In the genomic region with DNA sequence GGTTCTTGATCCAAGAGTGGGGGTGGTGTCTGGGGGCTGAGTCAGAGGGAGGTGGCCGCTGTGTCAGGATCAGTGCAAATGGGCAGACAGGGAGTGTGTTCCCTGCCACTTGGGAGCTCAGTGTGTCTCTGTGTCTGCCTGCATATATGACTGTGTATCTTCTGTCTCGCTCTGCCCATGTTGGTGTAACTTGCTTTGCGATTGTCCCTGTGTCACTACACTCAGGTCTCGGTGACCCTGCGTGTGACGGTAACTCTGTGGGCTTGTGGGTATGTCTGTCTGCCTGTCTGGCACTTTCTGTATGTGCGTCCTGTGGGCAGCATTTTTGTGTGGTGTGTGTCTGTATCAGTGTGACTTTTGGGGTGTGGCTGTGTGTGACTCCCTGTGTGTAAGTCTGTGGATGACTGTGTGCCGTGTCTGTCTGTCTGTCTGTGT, we compare ENCODE assay signal across 10 cellular contexts. TPM values are rescaled to one million over a fixed set of nuclear protein-coding genes. Genes with fewer than 3 reads are reported as not detected.
DNase-seq lines count a peak whose midpoint lies in the region; ATAC-seq, FAIRE-seq and TF ChIP-seq lines count a peak whose summit lies in the region.
"Had no signal": no experiment of that assay in that cellular context is flagged by ENCODE, and none has a peak within 500 bp of the region (broad histone marks: within the 10 kb centered on the region; RNA-seq: fewer than 3 reads in every experiment).

No MANE protein-coding gene starts in this region.

- TF ChIP-seq POLR2A in K562 (conservative IDR thresholded peaks at IDR 0.05) (no peak), stomach (IDR thresholded peaks at IDR 0.05) (no peak)

- no peak for TF ChIP-seq EP300 in K562 (IDR thresholded peaks at IDR 0.05; ENCODE audit: low read length)
- no peak for TF ChIP-seq EP300 in stomach (IDR thresholded peaks at IDR 0.05)

- BruUV-seq in mammary epithelial cell (replicated peaks; lab: Mats Ljungman, UMichigan) (no TSS peak), MCF 10A (replicated peaks; lab: Mats Ljungman, UMichigan) (no TSS peak), K562 (replicated peaks; lab: Mats Ljungman, UMichigan) (no TSS peak)

- H3K9me1 ChIP-seq in K562 (ENCODE audit: control insufficient read depth, insufficient read depth, low read length), result no peaks in the 10 kb centered on the region

- H3K27ac ChIP-seq in mammary epithelial cell (ENCODE audit: insufficient read depth, low read depth, low read length) (no peak overlapping the region), K562 (ENCODE audit: extremely low read depth, low read depth, low read length) (no peak overlapping the region; the same call in 2 of the 3 replicates), stomach (no peak overlapping the region)
- H3K27ac ChIP-seq: parathyroid adenoma had no signal

- dilution Hi-C loops in mammary epithelial cell (cut with HindIII; ENCODE audit: low sequenced_read_pairs), result no loop called here

- no peaks in the 10 kb centered on the region for H3K36me3 ChIP-seq in mammary epithelial cell (ENCODE audit: insufficient read depth, low read length)
- no peaks in the 10 kb centered on the region for H3K36me3 ChIP-seq in K562 (ENCODE audit: control insufficient read depth, insufficient read depth, low read length)
- no peaks in the 10 kb centered on the region for H3K36me3 ChIP-seq in stomach

- no peak overlapping the region for H3K4me2 ChIP-seq in mammary epithelial cell (ENCODE audit: insufficient read depth, low read depth, low read length)
- H3K4me2 ChIP-seq in K562 (ENCODE audit: insufficient read depth, low read length), result no peak overlapping the region

- no peak for ATAC-seq in K562
- peak; percentile 45 for ATAC-seq in stimulated activated naive CD8-positive, alpha-beta T cell treated with anti-CD3 and anti-CD28 coated beads, Interleukin-15, amount 100 ng/mL, for 72 hours

- no peak overlapping the region for H2AFZ ChIP-seq in mammary epithelial cell (ENCODE audit: low read depth, low read length)
- H2AFZ ChIP-seq in K562 (ENCODE audit: low read depth, low read length), result no peak overlapping the region
- H2AFZ ChIP-seq: parathyroid adenoma had no signal

- H4K20me1 ChIP-seq in mammary epithelial cell (ENCODE audit: insufficient read depth, low read length), result no peaks in the 10 kb centered on the region
- 0 out of 2 replicates have a peak, but pooled peaks cover 3% of the 10 kb centered on the region for H4K20me1 ChIP-seq in K562 (replicated peaks; ENCODE audit: control insufficient read depth, insufficient read depth, low read length)

- TF ChIP-seq RAD21 in K562 (CRISPR knock-in tag; conservative IDR thresholded peaks at IDR 0.05 in 1 of 2, IDR thresholded peaks at IDR 0.05 in 1 of 2), result no peak

- POLR2A ChIA-PET in MCF 10A (lab: Yijun Ruan, JAX), result no interaction called here
- POLR2A ChIA-PET in K562 (lab: Yijun Ruan, JAX), result interaction anchor here (1.1 to 1.4 kb wide), 2 partner anchors 8 to 21 kb away, joined by 3 to 5 read pairs; partner anchors contain the start of gene ERFL

- no peak overlapping the region for H3K27ac Mint-ChIP-seq in MCF 10A (ENCODE audit: low read depth, unreplicated experiment)
- H3K27ac Mint-ChIP-seq in stimulated activated naive CD8-positive, alpha-beta T cell treated with anti-CD3 and anti-CD28 coated beads, Interleukin-15, amount 100 ng/mL, for 72 hours, result no peak overlapping the region

- peaks cover 20% of the 10 kb centered on the region for H3K4me1 Mint-ChIP-seq in MCF 10A (ENCODE audit: insufficient read depth, unreplicated experiment)
- peaks cover 62% of the 10 kb centered on the region for H3K4me1 Mint-ChIP-seq in stimulated activated naive CD8-positive, alpha-beta T cell treated with anti-CD3 and anti-CD28 coated beads, Interleukin-15, amount 100 ng/mL, for 72 hours

- H3K4me3 ChIP-seq in mammary epithelial cell (replicated peaks in 1 of 3; ENCODE audit: insufficient read depth in 1 of 3, low read depth in 2 of 3, low read length in 3 of 3) (no peak overlapping the region), K562 (no peak overlapping the region), stomach (no peak overlapping the region)

- peaks cover 5% of the 10 kb centered on the region for H3K36me3 Mint-ChIP-seq in MCF 10A (ENCODE audit: insufficient read depth, unreplicated experiment)

- no peaks in the 10 kb centered on the region for H3K9me3 ChIP-seq in mammary epithelial cell (replicated peaks; ENCODE audit: insufficient read depth, low read length)
- no peaks in the 10 kb centered on the region for H3K9me3 ChIP-seq in K562 (replicated peaks; ENCODE audit: control insufficient read depth, insufficient read depth, low read depth, low read length)
- no peaks in the 10 kb centered on the region for H3K9me3 ChIP-seq in stomach

- 69% methylated on average over 8 of the region's 8 CpGs for WGBS in mammary epithelial cell (ENCODE audit: low coverage, missing lambda C conversion rate)
- 52% methylated on average over 8 of the region's 8 CpGs for WGBS in K562 (ENCODE audit: insufficient coverage, low coverage, missing lambda C conversion rate)
- 46 to 69% (median 62%) methylated on average over 8 of the region's 8 CpGs for WGBS in stomach, 5 donors

- no peaks in the 10 kb centered on the region for H3K79me2 ChIP-seq in mammary epithelial cell (ENCODE audit: insufficient read depth, low read length)
- H3K79me2 ChIP-seq in K562 (ENCODE audit: control insufficient read depth, insufficient read depth, low read length), result no peaks in the 10 kb centered on the region
- H3K79me2 ChIP-seq: parathyroid adenoma had no signal

- DNase-seq in mammary epithelial cell (peak; percentile 33), MCF 10A (ENCODE audit: unreplicated experiment) (no peak), K562 (ENCODE audit: extremely low read depth in 1 of 4, low spot score in 3 of 4) (no peak), stomach (no peak)
- DNase-seq in stimulated activated naive CD8-positive, alpha-beta T cell treated with anti-CD3 and anti-CD28 coated beads, Interleukin-15, amount 100 ng/mL, for 72 hours, result no peak
- DNase-seq in NK-92 treated with Interleukin-12 subunit alpha and Interleukin-12 subunit beta, amount 100 ng/mL, for 24 hours (lab: John Stamatoyannopoulos, UW), result no peak
- DNase-seq: dermis blood vessel endothelial cell, NCI-H1436 treated with DMSO at 0.1 percent for 48 hours had no signal

- TF ChIP-seq CTCF in mammary epithelial cell (conservative IDR thresholded peaks at IDR 0.05 in 1 of 2, IDR thresholded peaks at IDR 0.05 in 1 of 2; ENCODE audit: extremely low read depth in 1 of 2, insufficient read depth in 1 of 2, low read depth in 1 of 2, low read length in 2 of 2) (no peak), MCF 10A (IDR thresholded peaks at IDR 0.05; ENCODE audit: unreplicated experiment) (no peak), K562 (IDR thresholded peaks at IDR 0.05 in 2 of 3, conservative IDR thresholded peaks at IDR 0.05 in 1 of 3; ENCODE audit: insufficient read depth in 2 of 3, low read depth in 1 of 3, low read length in 3 of 3) (no peak), stomach (IDR thresholded peaks at IDR 0.05) (no peak)

- in situ Hi-C loops in mammary epithelial cell (cut with MboI; ENCODE audit: low sequenced_read_pairs in 2 of 2), result no loop called here
- in situ Hi-C loops in K562 (cut with MboI), result no loop called here

- no peak overlapping the region for H3K4me3 Mint-ChIP-seq in MCF 10A (ENCODE audit: unreplicated experiment)
- H3K4me3 Mint-ChIP-seq in stimulated activated naive CD8-positive, alpha-beta T cell treated with anti-CD3 and anti-CD28 coated beads, Interleukin-15, amount 100 ng/mL, for 72 hours, result peak overlapping the region; percentile 1 to 14

- intact Hi-C loops in mammary epithelial cell (cut with micrococcal nuclease) (loop anchor here (2.0 kb wide), 1 partner anchor 14 kb away; no protein-coding TSS in a partner anchor), MCF 10A (cut with micrococcal nuclease) (no loop called here), K562 (cut with micrococcal nuclease) (no loop called here), stomach (cut with DNase I; ENCODE audit: low total_unique reads) (loop anchor here (10.0 kb wide), 1 partner anchor 62 kb away; the partner anchor contains the start of gene CD79A)

- peaks cover 55% of the 10 kb centered on the region for H3K27me3 Mint-ChIP-seq in MCF 10A (ENCODE audit: insufficient read depth, unreplicated experiment)
- H3K27me3 Mint-ChIP-seq in stimulated activated naive CD8-positive, alpha-beta T cell treated with anti-CD3 and anti-CD28 coated beads, Interleukin-15, amount 100 ng/mL, for 72 hours, result peaks cover 18% of the 10 kb centered on the region

- H3K9me3 Mint-ChIP-seq in MCF 10A (ENCODE audit: unreplicated experiment), result no peaks in the 10 kb centered on the region
- no peaks in the 10 kb centered on the region for H3K9me3 Mint-ChIP-seq in stimulated activated naive CD8-positive, alpha-beta T cell treated with anti-CD3 and anti-CD28 coated beads, Interleukin-15, amount 100 ng/mL, for 72 hours

- H3K4me1 ChIP-seq in mammary epithelial cell (ENCODE audit: insufficient read depth, low read length) (peaks cover 17% of the 10 kb centered on the region), K562 (replicated peaks in 1 of 2; ENCODE audit: control insufficient read depth in 2 of 2, insufficient read depth in 2 of 2, low read length in 2 of 2) (peaks cover 12 to 72% of the 10 kb centered on the region in 2 experiments; a peak in 3 of 5 replicates), stomach (peaks cover 21 to 47% (median 28%) of the 10 kb centered on the region in 4 donors)

- no peak for FAIRE-seq in K562 (lab: Jason Lieb, UNC)
- FAIRE-seq: RCC 7860 had no signal

- H3K27me3 ChIP-seq in mammary epithelial cell (ENCODE audit: insufficient read depth, low read length) (peaks cover 15% of the 10 kb centered on the region), K562 (ENCODE audit: control insufficient read depth in 2 of 2, insufficient read depth in 2 of 2, low read length in 2 of 2) (no peaks in the 10 kb centered on the region), stomach (peaks cover 12 to 99% (median 45%) of the 10 kb centered on the region in 3 donors)

- CTCF ChIA-PET in mammary epithelial cell (lab: Charles Lee; ENCODE audit: low non-redundant PET), result no interaction called here
- CTCF ChIA-PET in MCF 10A (lab: Yijun Ruan, JAX), result interaction anchor here (0.5 to 1.6 kb wide), 10 partner anchors 11 to 1257 kb away, joined by 3 to 5 read pairs (median 3); partner anchors contain the start of genes CD79A and RPS19
- CTCF ChIA-PET in K562 (lab: Yijun Ruan, JAX; ENCODE audit: low intra/inter-chr PET ratio), result interaction anchor here (0.8 kb wide), 1 partner anchor 26 kb away, joined by 3 read pairs; no protein-coding TSS in a partner anchor

- H3K9ac ChIP-seq in mammary epithelial cell (ENCODE audit: insufficient read depth, low read length), result no peak overlapping the region
- H3K9ac ChIP-seq in K562 (ENCODE audit: insufficient read depth in 1 of 2, low read depth in 2 of 2, low read length in 2 of 2), result peak overlapping the region in 1 of 2 experiments; percentile 79; a peak in 1 of 4 replicates
- H3K9ac ChIP-seq: parathyroid adenoma had no signal

RNA-seq across cellular contexts. Expression of gene ERFL, which starts 8.2 kb away (rescaled TPM):
- not detected for total RNA-seq in mammary epithelial cell
- polyA plus RNA-seq in mammary epithelial cell, result 0.03 TPM
- not detected for polyA minus RNA-seq in mammary epithelial cell
- 0.34 TPM in 1 of 2 replicates, not detected in the other for total RNA-seq in MCF 10A (2022)
- total RNA-seq in K562 (2011; cell fraction: chromatin; rRNA removed; ENCODE audit: low replicate concordance), result 0.63 and 1.7 TPM in 2 replicates
- total RNA-seq in K562 (2011; cell fraction: nucleolus; rRNA removed), result 0.79 and 1.3 TPM in 2 replicates
- 0.73 and 1.1 TPM in 2 replicates for total RNA-seq in K562 (2011; cell fraction: nucleoplasm; rRNA removed)
- 0.16 and 0.32 TPM in 2 replicates for total RNA-seq in K562 (2014; rRNA removed)
- total RNA-seq in K562 (2014; rRNA removed; fragmentation: Illumina TruSeq; extraction: Trizol), result 0.10 TPM in 1 of 2 replicates, not detected in the other
- 0.11 TPM in 1 of 2 replicates, not detected in the other for total RNA-seq in K562 (2015; rRNA removed; fragmentation: Illumina TruSeq; extraction: Trizol)
- total RNA-seq in K562 (2021), result 0.67 and 0.75 TPM in 2 replicates
- polyA plus RNA-seq in K562 (2011; rRNA removed), result 0.07 and 0.32 TPM in 2 replicates
- polyA plus RNA-seq in K562 (2011; cell fraction: cytosol; rRNA removed), result 0.22 and 0.25 TPM in 2 replicates
- polyA plus RNA-seq in K562 (2011; cell fraction: nucleus; rRNA removed), result 2.9 and 3.3 TPM in 2 replicates
- 0.76 and 0.94 TPM in 2 replicates for polyA plus RNA-seq in K562 (2012)
- 0.31 and 0.50 TPM in 2 replicates for polyA plus RNA-seq in K562 (2014; fragmentation: Illumina TruSeq; extraction: Trizol)
- polyA plus RNA-seq in K562 (2014; fragmentation: Nextera tagmentation; extraction: Ambion mirVana), result not detected
- polyA plus RNA-seq in K562 (2014; rRNA removed), result 0.31 and 0.33 TPM in 2 replicates
- not detected in 2 replicates for polyA minus RNA-seq in K562 (2011; rRNA and poly(A)+ RNA removed)
- polyA minus RNA-seq in K562 (2011; cell fraction: cytosol; rRNA and poly(A)+ RNA removed), result not detected in 2 replicates
- 0.40 and 0.67 TPM in 2 replicates for polyA minus RNA-seq in K562 (2011; cell fraction: nucleus; rRNA and poly(A)+ RNA removed)
- total RNA-seq in stomach, result not detected
- polyA plus RNA-seq in stomach, result under 1 TPM in 1 of 3 donors, not detected in 2; 0.25 TPM
- total RNA-seq: dermis blood vessel endothelial cell had no signal

RNA-seq across cellular contexts. Expression of gene RABAC1, which starts 22.7 kb away (rescaled TPM):
- total RNA-seq in mammary epithelial cell (100 to 1,000 TPM in 1 of 2 donors, 10 to 100 TPM in 1; 74.8 to 154 TPM), MCF 10A (2022) (75.4 and 104 TPM in 2 replicates), K562 (2014; rRNA removed) (24.5 and 32.7 TPM in 2 replicates), K562 (2014; rRNA removed; fragmentation: Illumina TruSeq; extraction: Trizol) (2.5 and 4.6 TPM in 2 replicates), K562 (2015; rRNA removed; fragmentation: Illumina TruSeq; extraction: Trizol) (7.1 and 7.2 TPM in 2 replicates), K562 (2021) (23.2 and 24.0 TPM in 2 replicates), stomach (100 to 1,000 TPM in 3 of 5 donors, 10 to 100 TPM in 2; 44.6 to 499 (median 114) TPM)
- polyA plus RNA-seq in mammary epithelial cell (154 TPM), K562 (2011; rRNA removed) (17.7 and 36.3 TPM in 2 replicates), K562 (2014; fragmentation: Illumina TruSeq; extraction: Trizol) (2.4 and 7.8 TPM in 2 replicates), K562 (2014; fragmentation: Nextera tagmentation; extraction: Ambion mirVana) (1 to 10 TPM; 5.2 to 9.3 TPM), K562 (2014; rRNA removed) (28.1 and 44.0 TPM in 2 replicates), stomach (100 to 1,000 TPM; 127 to 181 (median 170) TPM)
- polyA minus RNA-seq in mammary epithelial cell, result 102 TPM
- 19.9 and 51.2 TPM in 2 replicates for total RNA-seq in K562 (2011; cell fraction: chromatin; rRNA removed; ENCODE audit: low replicate concordance)
- total RNA-seq in K562 (2011; cell fraction: nucleolus; rRNA removed), result 69.7 and 71.9 TPM in 2 replicates
- 51.7 and 54.7 TPM in 2 replicates for total RNA-seq in K562 (2011; cell fraction: nucleoplasm; rRNA removed)
- polyA plus RNA-seq in K562 (2011; cell fraction: cytosol; rRNA removed), result 84.6 and 116 TPM in 2 replicates
- 38.9 and 57.8 TPM in 2 replicates for polyA plus RNA-seq in K562 (2011; cell fraction: nucleus; rRNA removed)
- 22.9 and 60.5 TPM in 2 replicates for polyA plus RNA-seq in K562 (2012)
- polyA minus RNA-seq in K562 (2011; rRNA and poly(A)+ RNA removed), result 8.2 and 10.6 TPM in 2 replicates
- polyA minus RNA-seq in K562 (2011; cell fraction: cytosol; rRNA and poly(A)+ RNA removed), result 7.3 and 10.4 TPM in 2 replicates
- 12.3 and 23.0 TPM in 2 replicates for polyA minus RNA-seq in K562 (2011; cell fraction: nucleus; rRNA and poly(A)+ RNA removed)

RNA-seq across cellular contexts. Expression of gene ARHGEF1, which starts 53.4 kb away (rescaled TPM):
- total RNA-seq in mammary epithelial cell (100 to 1,000 TPM in 1 of 2 donors, 10 to 100 TPM in 1; 45.5 to 121 TPM), MCF 10A (2022) (106 and 108 TPM in 2 replicates), K562 (2014; rRNA removed) (56.7 and 79.1 TPM in 2 replicates), K562 (2014; rRNA removed; fragmentation: Illumina TruSeq; extraction: Trizol) (8.3 and 11.2 TPM in 2 replicates), K562 (2015; rRNA removed; fragmentation: Illumina TruSeq; extraction: Trizol) (27.1 and 27.5 TPM in 2 replicates), K562 (2021) (126 and 149 TPM in 2 replicates), stomach (100 to 1,000 TPM in 4 of 5 donors, 10 to 100 TPM in 1; 40.8 to 329 (median 224) TPM)
- polyA plus RNA-seq in mammary epithelial cell (76.4 TPM), K562 (2011; rRNA removed) (29.8 and 50.5 TPM in 2 replicates), K562 (2014; fragmentation: Illumina TruSeq; extraction: Trizol) (39.8 and 71.1 TPM in 2 replicates), K562 (2014; fragmentation: Nextera tagmentation; extraction: Ambion mirVana) (1 to 10 TPM; 1.9 to 4.4 TPM), K562 (2014; rRNA removed) (86.0 and 112 TPM in 2 replicates), stomach (100 to 1,000 TPM in 2 of 3 donors, 10 to 100 TPM in 1; 62.0 to 109 (median 106) TPM)
- 53.0 TPM for polyA minus RNA-seq in mammary epithelial cell
- total RNA-seq in K562 (2011; cell fraction: chromatin; rRNA removed; ENCODE audit: low replicate concordance), result 190 and 355 TPM in 2 replicates
- 134 and 150 TPM in 2 replicates for total RNA-seq in K562 (2011; cell fraction: nucleolus; rRNA removed)
- total RNA-seq in K562 (2011; cell fraction: nucleoplasm; rRNA removed), result 174 and 273 TPM in 2 replicates
- polyA plus RNA-seq in K562 (2011; cell fraction: cytosol; rRNA removed), result 56.0 and 95.1 TPM in 2 replicates
- polyA plus RNA-seq in K562 (2011; cell fraction: nucleus; rRNA removed), result 165 and 197 TPM in 2 replicates
- 74.3 and 126 TPM in 2 replicates for polyA plus RNA-seq in K562 (2012)
- 15.0 and 21.2 TPM in 2 replicates for polyA minus RNA-seq in K562 (2011; rRNA and poly(A)+ RNA removed)
- polyA minus RNA-seq in K562 (2011; cell fraction: cytosol; rRNA and poly(A)+ RNA removed), result 48.5 and 52.9 TPM in 2 replicates
- 38.0 and 42.7 TPM in 2 replicates for polyA minus RNA-seq in K562 (2011; cell fraction: nucleus; rRNA and poly(A)+ RNA removed)

RNA-seq across cellular contexts. Expression of gene ATP1A3, which starts 57.6 kb away (rescaled TPM):
- under 1 TPM in 1 of 2 donors, not detected in 1; 0.87 TPM for total RNA-seq in mammary epithelial cell
- polyA plus RNA-seq in mammary epithelial cell, result 0.08 TPM
- polyA minus RNA-seq in mammary epithelial cell, result not detected
- not detected in 2 replicates for total RNA-seq in MCF 10A (2022)
- 0.35 and 2.3 TPM in 2 replicates for total RNA-seq in K562 (2011; cell fraction: chromatin; rRNA removed; ENCODE audit: low replicate concordance)
- total RNA-seq in K562 (2011; cell fraction: nucleolus; rRNA removed), result 0.50 and 0.53 TPM in 2 replicates
- 0.37 TPM in 1 of 2 replicates, not detected in the other for total RNA-seq in K562 (2011; cell fraction: nucleoplasm; rRNA removed)
- total RNA-seq in K562 (2014; rRNA removed), result 0.27 TPM in 1 of 2 replicates, not detected in the other
- 0.03 and 0.04 TPM in 2 replicates for total RNA-seq in K562 (2014; rRNA removed; fragmentation: Illumina TruSeq; extraction: Trizol)
- total RNA-seq in K562 (2015; rRNA removed; fragmentation: Illumina TruSeq; extraction: Trizol), result 0.15 TPM in 1 of 2 replicates, not detected in the other
- total RNA-seq in K562 (2021), result 0.56 and 1.0 TPM in 2 replicates
- polyA plus RNA-seq in K562 (2011; rRNA removed), result 0.01 and 0.03 TPM in 2 replicates
- 0.03 TPM in 1 of 2 replicates, not detected in the other for polyA plus RNA-seq in K562 (2011; cell fraction: cytosol; rRNA removed)
- polyA plus RNA-seq in K562 (2011; cell fraction: nucleus; rRNA removed), result 0.13 TPM in 1 of 2 replicates, not detected in the other
- 0.62 and 1.7 TPM in 2 replicates for polyA plus RNA-seq in K562 (2012)
- 0.30 and 0.60 TPM in 2 replicates for polyA plus RNA-seq in K562 (2014; fragmentation: Illumina TruSeq; extraction: Trizol)
- not detected for polyA plus RNA-seq in K562 (2014; fragmentation: Nextera tagmentation; extraction: Ambion mirVana)
- polyA plus RNA-seq in K562 (2014; rRNA removed), result 0.07 and 0.11 TPM in 2 replicates
- polyA minus RNA-seq in K562 (2011; rRNA and poly(A)+ RNA removed), result 0.06 and 0.11 TPM in 2 replicates
- polyA minus RNA-seq in K562 (2011; cell fraction: cytosol; rRNA and poly(A)+ RNA removed), result 0.19 TPM in 1 of 2 replicates, not detected in the other
- 0.40 TPM in 1 of 2 replicates, not detected in the other for polyA minus RNA-seq in K562 (2011; cell fraction: nucleus; rRNA and poly(A)+ RNA removed)
- under 1 TPM in 1 of 5 donors, not detected in 4; 0.29 TPM for total RNA-seq in stomach
- under 1 TPM in 2 of 3 donors, not detected in 1; 0.12 to 0.45 TPM for polyA plus RNA-seq in stomach

RNA-seq across cellular contexts. Expression of gene CD79A, which starts 59.4 kb away (rescaled TPM):
- total RNA-seq in mammary epithelial cell, result under 1 TPM in 1 of 2 donors, not detected in 1; 0.40 TPM
- polyA plus RNA-seq in mammary epithelial cell, result 0.08 TPM
- not detected for polyA minus RNA-seq in mammary epithelial cell
- total RNA-seq in MCF 10A (2022), result not detected in 2 replicates
- 0.23 TPM in 1 of 2 replicates, not detected in the other for total RNA-seq in K562 (2011; cell fraction: chromatin; rRNA removed; ENCODE audit: low replicate concordance)
- 0.33 and 0.53 TPM in 2 replicates for total RNA-seq in K562 (2011; cell fraction: nucleolus; rRNA removed)
- total RNA-seq in K562 (2011; cell fraction: nucleoplasm; rRNA removed), result not detected in 2 replicates
- not detected in 2 replicates for total RNA-seq in K562 (2014; rRNA removed)
- not detected in 2 replicates for total RNA-seq in K562 (2014; rRNA removed; fragmentation: Illumina TruSeq; extraction: Trizol)
- total RNA-seq in K562 (2015; rRNA removed; fragmentation: Illumina TruSeq; extraction: Trizol), result 0.11 and 0.19 TPM in 2 replicates
- 0.38 and 0.42 TPM in 2 replicates for total RNA-seq in K562 (2021)
- 0.10 and 0.37 TPM in 2 replicates for polyA plus RNA-seq in K562 (2011; rRNA removed)
- 0.42 and 0.46 TPM in 2 replicates for polyA plus RNA-seq in K562 (2011; cell fraction: cytosol; rRNA removed)
- polyA plus RNA-seq in K562 (2011; cell fraction: nucleus; rRNA removed), result 0.17 and 0.28 TPM in 2 replicates
- 0.21 and 0.30 TPM in 2 replicates for polyA plus RNA-seq in K562 (2012)
- polyA plus RNA-seq in K562 (2014; fragmentation: Illumina TruSeq; extraction: Trizol), result 0.22 TPM in 1 of 2 replicates, not detected in the other
- under 1 TPM in 1 of 2 experiments, not detected in 1; 0.04 TPM for polyA plus RNA-seq in K562 (2014; fragmentation: Nextera tagmentation; extraction: Ambion mirVana)
- 0.72 TPM in 1 of 2 replicates, not detected in the other for polyA plus RNA-seq in K562 (2014; rRNA removed)
- polyA minus RNA-seq in K562 (2011; rRNA and poly(A)+ RNA removed), result not detected in 2 replicates
- polyA minus RNA-seq in K562 (2011; cell fraction: cytosol; rRNA and poly(A)+ RNA removed), result not detected in 2 replicates
- not detected in 2 replicates for polyA minus RNA-seq in K562 (2011; cell fraction: nucleus; rRNA and poly(A)+ RNA removed)
- total RNA-seq in stomach, result 1 to 10 TPM in 2 of 5 donors, not detected in 3; 2.4 to 3.5 TPM
- polyA plus RNA-seq in stomach, result 10 to 100 TPM in 1 of 3 donors, 1 to 10 TPM in 2; 1.5 to 18.7 (median 3.2) TPM

Comparison
In these comparisons a context has a peak if more than half of its experiments do, and no peak if none do; other contexts are left out.
1. intact Hi-C loops: an anchor here in mammary epithelial cell (2.0 kb wide) and stomach (10.0 kb wide); none called in MCF 10A and K562.